ENCODE assay signal across 34 cellular contexts in the genomic region with DNA sequence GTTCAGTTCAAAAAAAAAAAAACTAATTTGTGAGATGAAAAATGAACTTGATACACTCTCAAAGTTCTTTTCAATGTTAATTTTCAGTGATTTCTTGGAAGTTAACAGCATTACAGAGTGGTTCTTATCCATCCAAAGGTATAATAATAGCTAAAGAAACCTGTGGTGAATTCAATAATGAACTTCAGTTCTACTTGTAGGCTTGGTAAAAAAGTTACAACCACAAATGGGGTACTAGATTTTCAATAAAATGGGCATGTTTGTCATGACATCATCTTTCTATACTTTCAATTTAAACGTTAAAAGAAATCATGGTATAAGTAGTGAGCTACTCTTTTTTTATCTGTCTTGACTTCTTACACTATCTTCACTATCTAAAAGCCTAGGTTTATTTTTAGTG.
DNase-seq lines count a peak whose midpoint lies in the region; ATAC-seq, FAIRE-seq and TF ChIP-seq lines count a peak whose summit lies in the region.
"Had no signal": no experiment of that assay in that cellular context is flagged by ENCODE, and none has a peak within 500 bp of the region (broad histone marks: within the 10 kb centered on the region; RNA-seq: fewer than 3 reads in every experiment).

No MANE protein-coding gene starts in this region.

- H3K27ac Mint-ChIP-seq in astrocyte (ENCODE audit: unreplicated experiment), result no peak overlapping the region
- H3K27ac Mint-ChIP-seq: B cell; CD14-positive monocyte; CD4-positive, alpha-beta memory T cell; CD4-positive, alpha-beta T cell; CD4-positive, CD25-positive, alpha-beta regulatory T cell; CD8-positive, alpha-beta memory T cell; CD8-positive, alpha-beta T cell had no signal

- H3K27me3 Mint-ChIP-seq in astrocyte (ENCODE audit: low read depth, unreplicated experiment), result no peaks in the 10 kb centered on the region
- H3K27me3 Mint-ChIP-seq: B cell; CD4-positive, alpha-beta memory T cell; CD4-positive, alpha-beta T cell; CD4-positive, CD25-positive, alpha-beta regulatory T cell had no signal

- H3K4me2 ChIP-seq in astrocyte (ENCODE audit: low read length), result no peak overlapping the region
- H3K4me2 ChIP-seq: A549; BLaER1; BLaER1 treated with 17β-estradiol and CSF1 and Interleukin-3, amounts not matched to agents 10 nM and 100 nM had no signal

- H3K4me3 ChIP-seq in HEK293 (ENCODE audit: low read depth, low read length) (no peak overlapping the region), astrocyte (ENCODE audit: insufficient read depth, low read depth, low read length) (no peak overlapping the region), pancreas (no peak overlapping the region)
- H3K4me3 ChIP-seq: A549; BLaER1; BLaER1 treated with 17β-estradiol and CSF1 and Interleukin-3, amounts not matched to agents 10 nM and 100 nM had no signal

- H4K20me1 ChIP-seq in astrocyte (ENCODE audit: insufficient read depth, low read length), result no peaks in the 10 kb centered on the region
- H4K20me1 ChIP-seq: BLaER1 had no signal

- ATAC-seq in pancreas (no peak), HG02588 (IDR thresholded peaks at IDR 0.05; ENCODE audit: unreplicated experiment) (no peak)
- ATAC-seq: A549; CD8-positive, alpha-beta T cell had no signal

- H3K9ac ChIP-seq in astrocyte (ENCODE audit: low read length), result no peak overlapping the region
- H3K9ac ChIP-seq: BLaER1; BLaER1 treated with 17β-estradiol and CSF1 and Interleukin-3, amounts not matched to agents 10 nM and 100 nM had no signal

- intact Hi-C loops in pancreas (cut with DNase I), result no loop called here

- H3K79me2 ChIP-seq in astrocyte (ENCODE audit: insufficient read depth, low read length), result no peaks in the 10 kb centered on the region

- no peaks in the 10 kb centered on the region for H3K9me3 Mint-ChIP-seq in astrocyte (ENCODE audit: unreplicated experiment)
- H3K9me3 Mint-ChIP-seq: CD4-positive, alpha-beta T cell; CD8-positive, alpha-beta T cell had no signal

- H3K27ac ChIP-seq in HEK293 (ENCODE audit: extremely low read depth, low read depth, low read length) (no peak overlapping the region), astrocyte (ENCODE audit: low read depth, low read length) (no peak overlapping the region), pancreas (no peak overlapping the region)
- H3K27ac ChIP-seq: 22Rv1; A549; BLaER1; BLaER1 treated with 17β-estradiol and CSF1 and Interleukin-3, amounts not matched to agents 10 nM and 100 nM; C4-2B had no signal

- H3K4me3 Mint-ChIP-seq in astrocyte (ENCODE audit: unreplicated experiment), result no peak overlapping the region
- H3K4me3 Mint-ChIP-seq: B cell; CD14-positive monocyte; CD4-positive, alpha-beta memory T cell; CD4-positive, alpha-beta T cell; CD4-positive, CD25-positive, alpha-beta regulatory T cell; CD8-positive, alpha-beta memory T cell; CD8-positive, alpha-beta T cell had no signal

- TF ChIP-seq CTCF in HEK293 (tag by site-specific recombination; IDR thresholded peaks at IDR 0.05) (no peak), astrocyte (IDR thresholded peaks at IDR 0.05; ENCODE audit: insufficient read depth, low read depth, low read length) (no peak), pancreas (IDR thresholded peaks at IDR 0.05) (no peak)

- CTCF ChIA-PET in HEK293 (lab: Yijun Ruan, JAX), result interaction anchor here (0.7 kb wide), 1 partner anchor 1854 kb away, joined by 3 read pairs; no protein-coding TSS in a partner anchor

- H3K27me3 ChIP-seq in astrocyte (ENCODE audit: insufficient read depth, low read length) (no peaks in the 10 kb centered on the region), pancreas (no peaks in the 10 kb centered on the region)
- H3K27me3 ChIP-seq: BE2C had no signal

- H3K36me3 ChIP-seq in HEK293 (ENCODE audit: control insufficient read depth in 2 of 2, insufficient read depth in 1 of 2, low read length in 2 of 2) (no peaks in the 10 kb centered on the region), astrocyte (ENCODE audit: insufficient read depth, low read length) (no peaks in the 10 kb centered on the region), pancreas (no peaks in the 10 kb centered on the region)
- H3K36me3 ChIP-seq: BE2C; BLaER1; BLaER1 treated with 17β-estradiol and CSF1 and Interleukin-3, amounts not matched to agents 10 nM and 100 nM had no signal

- WGBS in pancreas, 2 donors, result 58 to 68% methylated on average over 1 of the region's 1 CpG

- H3K4me1 ChIP-seq in HEK293 (ENCODE audit: control insufficient read depth, insufficient read depth, low read length) (no peaks in the 10 kb centered on the region), astrocyte (ENCODE audit: insufficient read depth, low read length) (no peaks in the 10 kb centered on the region), pancreas (no peaks in the 10 kb centered on the region)
- H3K4me1 ChIP-seq: A549; BE2C; BLaER1; BLaER1 treated with 17β-estradiol and CSF1 and Interleukin-3, amounts not matched to agents 10 nM and 100 nM; Caco-2 had no signal

- no peak overlapping the region for H2AFZ ChIP-seq in astrocyte (ENCODE audit: low read depth, low read length)

- no peaks in the 10 kb centered on the region for H3K36me3 Mint-ChIP-seq in astrocyte (ENCODE audit: low read depth, unreplicated experiment)
- H3K36me3 Mint-ChIP-seq: CD14-positive monocyte; CD4-positive, alpha-beta memory T cell; CD4-positive, CD25-positive, alpha-beta regulatory T cell; CD8-positive, alpha-beta memory T cell; CD8-positive, alpha-beta T cell had no signal

- H3K4me1 Mint-ChIP-seq in astrocyte (ENCODE audit: low read depth, unreplicated experiment), result no peaks in the 10 kb centered on the region
- H3K4me1 Mint-ChIP-seq: B cell; CD14-positive monocyte; CD4-positive, alpha-beta memory T cell; CD4-positive, CD25-positive, alpha-beta regulatory T cell; CD8-positive, alpha-beta memory T cell had no signal

- POLR2A ChIA-PET in HEK293 (lab: Yijun Ruan, JAX), result no interaction called here

- H3K9me3 ChIP-seq in HEK293 (ENCODE audit: control insufficient read depth, insufficient read depth, low read depth, low read length) (no peaks in the 10 kb centered on the region), astrocyte (ENCODE audit: insufficient read depth, low read depth, low read length) (no peaks in the 10 kb centered on the region), pancreas (no peaks in the 10 kb centered on the region)
- H3K9me3 ChIP-seq: A549; BE2C; BLaER1; BLaER1 treated with 17β-estradiol and CSF1 and Interleukin-3, amounts not matched to agents 10 nM and 100 nM; Caco-2 had no signal

- peak; percentile 41 for FAIRE-seq in astrocyte (lab: Jason Lieb, UNC)
- FAIRE-seq in pancreas (lab: Jason Lieb, UNC), result peak; percentile 47
- FAIRE-seq: D721Med had no signal

- DNase-seq in astrocyte (ENCODE audit: low read depth) (no peak), pancreas (no peak), putamen (ENCODE audit: low spot score) (no peak), NCI-H128 (lab: John Stamatoyannopoulos, UW; ENCODE audit: unreplicated experiment) (no peak)
- DNase-seq: 8988T; ACHN; AML-193; BE2C; C1 segment of cervical spinal cord; Caco-2; Calu3; CD4-positive, alpha-beta memory T cell; CD4-positive, alpha-beta T cell; CD4-positive, CD25-positive, alpha-beta regulatory T cell; CD8-positive, alpha-beta memory T cell; CD8-positive, alpha-beta T cell; COR-L47; DMS 273 treated with DMSO at 0.1 percent for 48 hours; DMS153; DMS53; DMS79; DMS79 treated with DMSO at 0.1 percent for 48 hours; DND-41; EL had no signal

TF ChIP-seq in HEK293, 187 proteins besides CTCF, POLR2A, EP300 and RAD21:
- TF ChIP-seq ATF2 (tag by site-specific recombination; IDR thresholded peaks at IDR 0.05; ENCODE audit: low read depth), result 0 out of 2 replicates have a peak, but pooled peaks have one; percentile 18
- TF ChIP-seq ZNF785 (tag by site-specific recombination; IDR thresholded peaks at IDR 0.05), result no peak
